In the genomic region with DNA sequence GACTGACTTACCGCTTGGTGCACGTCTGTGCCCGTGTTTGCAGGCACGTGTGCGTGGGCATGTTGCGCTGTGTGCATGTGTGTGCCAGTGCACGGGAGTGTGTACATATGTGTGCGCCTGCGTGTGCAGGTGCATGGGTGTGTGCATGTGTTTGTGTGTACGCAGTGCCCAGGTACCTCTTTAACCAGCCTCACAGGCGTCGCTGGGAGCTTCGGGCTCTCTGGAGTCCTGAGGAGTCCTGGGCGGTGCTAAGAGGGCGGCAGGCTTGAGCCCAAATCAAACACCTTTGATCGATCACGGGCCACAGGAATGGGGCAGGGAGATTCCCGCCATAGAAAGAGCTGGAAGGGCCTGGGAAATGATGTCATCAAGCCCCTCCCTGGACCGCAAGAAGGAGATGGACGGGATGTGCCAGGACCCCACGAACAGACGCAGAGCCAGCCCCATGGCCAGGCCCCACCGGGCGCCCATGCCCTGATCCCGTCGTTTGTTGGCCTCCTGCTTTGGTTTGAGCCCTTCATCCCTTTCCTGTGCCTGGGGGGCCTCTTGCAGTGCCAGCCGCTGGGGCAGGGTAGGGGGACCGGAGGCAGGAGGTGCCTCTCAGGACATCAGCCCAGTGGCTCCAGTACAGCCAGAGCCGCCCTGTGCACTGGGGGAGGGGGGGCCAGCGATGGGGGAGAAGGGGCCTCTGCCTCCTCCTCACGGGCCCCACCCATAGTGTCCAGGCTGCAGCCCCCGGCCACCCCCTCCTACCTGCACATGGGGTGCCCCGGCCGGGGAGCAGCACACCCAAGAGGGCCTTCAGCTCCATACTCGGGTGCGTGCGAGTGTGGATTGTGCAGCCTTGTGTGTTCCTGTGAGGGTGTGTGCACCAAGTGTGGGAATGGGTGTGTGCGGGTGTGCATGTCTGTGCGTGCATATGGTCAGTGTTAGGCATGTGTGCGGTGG, we compare ENCODE assay signal across 18 cellular contexts. TPM values are rescaled to one million over a fixed set of nuclear protein-coding genes. Genes with fewer than 3 reads are reported as not detected.
A peak's percentile ranks its signal among the peaks of the same experiment; 100 is the strongest.
DNase-seq lines count a peak whose midpoint lies in the region; ATAC-seq and TF ChIP-seq lines count a peak whose summit lies in the region.
"Had no signal": no experiment of that assay in that cellular context is flagged by ENCODE, and none has a peak within 500 bp of the region (broad histone marks: within the 10 kb centered on the region; RNA-seq: fewer than 3 reads in every experiment).

No MANE protein-coding gene starts in this region.

- no peak for ATAC-seq in GM23338
- ATAC-seq in lower lobe of right lung: no peak
- no peak for ATAC-seq in HG02610 (IDR thresholded peaks at IDR 0.05; ENCODE audit: unreplicated experiment)

- H3K4me3 ChIP-seq in GM23338 (no peak overlapping the region), Peyer's patch (no peak overlapping the region), lower lobe of right lung (no peak overlapping the region)
- H3K4me3 ChIP-seq: GM23248, MG63 had no signal

- TF ChIP-seq POLR2A in Peyer's patch (IDR thresholded peaks at IDR 0.05): no peak

- no peaks in the 10 kb centered on the region for H3K79me2 ChIP-seq in GM23338 (replicated peaks; ENCODE audit: insufficient read depth)

- DNase-seq in GM23338 (ENCODE audit: low spot score): no peak
- DNase-seq in Peyer's patch: peak in 2 of 3 donors; percentile 23 to 27
- peak; percentile 37 for DNase-seq in lower lobe of right lung
- DNase-seq in posterior vena cava (ENCODE audit: low spot score): peak; percentile 74
- DNase-seq in stimulated activated CD4-positive, alpha-beta T cell treated with anti-CD3 and anti-CD28 coated beads, Interleukin-4, amount 100 ng/mL, for 4 hours: no peak
- no peak for DNase-seq in SKM-1 (lab: John Stamatoyannopoulos, UW; ENCODE audit: unreplicated experiment)
- DNase-seq: CD4-positive, alpha-beta memory T cell; DMS79 treated with DMSO at 0.1 percent for 48 hours; GM23248; HFFc6; MG63; NCI-H1092 treated with DMSO at 0.1 percent for 48 hours; NCI-H1694; NCI-H345; NCI-H526 treated with DMSO at 0.1 percent for 48 hours; NK-92 treated with Interleukin-12 subunit alpha and Interleukin-12 subunit beta, amount 100 ng/mL, for 24 hours had no signal

- no peak overlapping the region for H3K4me2 ChIP-seq in GM23338

- peaks cover 18% of the 10 kb centered on the region for H3K27me3 Mint-ChIP-seq in GM23338 (ENCODE audit: insufficient read depth, low read depth, poor library complexity)

- intact Hi-C loops in lower lobe of right lung (cut with DNase I): no loop called here
- intact Hi-C loops in posterior vena cava (cut with DNase I): no loop called here

- no peaks in the 10 kb centered on the region for H3K9me2 ChIP-seq in GM23338 (ENCODE audit: insufficient read depth)

- H3K36me3 Mint-ChIP-seq in GM23338 (ENCODE audit: low read depth): peaks cover 18% of the 10 kb centered on the region; the same call in 2 of the 3 replicates
- H3K36me3 Mint-ChIP-seq: CD4-positive, alpha-beta memory T cell had no signal

- H3K36me3 ChIP-seq in GM23338 (ENCODE audit: insufficient read depth) (no peaks in the 10 kb centered on the region; the same call in 1 of the 2 replicates), Peyer's patch (no peaks in the 10 kb centered on the region), lower lobe of right lung (no peaks in the 10 kb centered on the region)
- H3K36me3 ChIP-seq: MG63 had no signal

- peaks cover 15% of the 10 kb centered on the region for H3K4me1 Mint-ChIP-seq in GM23338

- no peaks in the 10 kb centered on the region for H3K9me3 ChIP-seq in Peyer's patch
- H3K9me3 ChIP-seq in lower lobe of right lung: no peaks in the 10 kb centered on the region
- H3K9me3 ChIP-seq: MG63 had no signal

- no peak for TF ChIP-seq CTCF in GM23338 (conservative IDR thresholded peaks at IDR 0.05; ENCODE audit: low read depth in 2 of 2)
- no peak for TF ChIP-seq CTCF in Peyer's patch (IDR thresholded peaks at IDR 0.05)
- no peak for TF ChIP-seq CTCF in lower lobe of right lung (IDR thresholded peaks at IDR 0.05)

- H3K4me1 ChIP-seq in GM23338 (ENCODE audit: insufficient read depth) (peaks cover 10% of the 10 kb centered on the region), Peyer's patch (peaks cover 0 to 9% (median 2%) of the 10 kb centered on the region in 4 donors), lower lobe of right lung (peaks cover 5% of the 10 kb centered on the region)

- no peaks in the 10 kb centered on the region for H3K27me3 ChIP-seq in GM23338 (ENCODE audit: insufficient read depth)
- H3K27me3 ChIP-seq in Peyer's patch: peaks cover 0 to 11% of the 10 kb centered on the region in 2 donors
- H3K27me3 ChIP-seq in lower lobe of right lung (ENCODE audit: low read depth): peaks cover 36% of the 10 kb centered on the region
- H3K27me3 ChIP-seq: MG63 had no signal

- H3K9me3 Mint-ChIP-seq in GM23338: no peaks in the 10 kb centered on the region
- H3K9me3 Mint-ChIP-seq: CD4-positive, alpha-beta memory T cell had no signal

- H4K20me1 ChIP-seq in GM23338 (replicated peaks; ENCODE audit: insufficient read depth): no peaks in the 10 kb centered on the region

- peak overlapping the region; percentile 56 for H3K27ac Mint-ChIP-seq in GM23338
- H3K27ac Mint-ChIP-seq: B cell; CD4-positive, alpha-beta memory T cell; HFFc6 had no signal

- H3K27ac ChIP-seq in GM23338 (ENCODE audit: low read depth): no peak overlapping the region
- H3K27ac ChIP-seq in Peyer's patch: no peak overlapping the region
- H3K27ac ChIP-seq in lower lobe of right lung: no peak overlapping the region
- H3K27ac ChIP-seq: GM23248 had no signal

- no peak overlapping the region; the same call in 2 of the 3 replicates for H3K4me3 Mint-ChIP-seq in GM23338
- H3K4me3 Mint-ChIP-seq: B cell; CD4-positive, alpha-beta memory T cell; HFFc6 had no signal

- H2AFZ ChIP-seq in GM23338: no peak overlapping the region
- H2AFZ ChIP-seq: GM23248 had no signal

- no peaks in the 10 kb centered on the region for H3F3A ChIP-seq in GM23338 (replicated peaks; ENCODE audit: low read depth)

TF ChIP-seq in GM23338, 12 proteins besides CTCF, POLR2A, EP300 and RAD21 (continues in another document):
- TF ChIP-seq STAT1 (IDR thresholded peaks at IDR 0.05; ENCODE audit: unreplicated experiment) (no peak), ZNF331 (CRISPR knock-in tag; IDR thresholded peaks at IDR 0.05; ENCODE audit: low read depth) (no peak), EZH2 (IDR thresholded peaks at IDR 0.05; ENCODE audit: low read depth, unreplicated experiment) (no peak), EZH2phosphoT487 (IDR thresholded peaks at IDR 0.05; ENCODE audit: unreplicated experiment) (no peak), JUNB (IDR thresholded peaks at IDR 0.05; ENCODE audit: unreplicated experiment) (no peak), ZNF114 (CRISPR knock-in tag; IDR thresholded peaks at IDR 0.05) (no peak)
- TF ChIP-seq, protein P1, sequence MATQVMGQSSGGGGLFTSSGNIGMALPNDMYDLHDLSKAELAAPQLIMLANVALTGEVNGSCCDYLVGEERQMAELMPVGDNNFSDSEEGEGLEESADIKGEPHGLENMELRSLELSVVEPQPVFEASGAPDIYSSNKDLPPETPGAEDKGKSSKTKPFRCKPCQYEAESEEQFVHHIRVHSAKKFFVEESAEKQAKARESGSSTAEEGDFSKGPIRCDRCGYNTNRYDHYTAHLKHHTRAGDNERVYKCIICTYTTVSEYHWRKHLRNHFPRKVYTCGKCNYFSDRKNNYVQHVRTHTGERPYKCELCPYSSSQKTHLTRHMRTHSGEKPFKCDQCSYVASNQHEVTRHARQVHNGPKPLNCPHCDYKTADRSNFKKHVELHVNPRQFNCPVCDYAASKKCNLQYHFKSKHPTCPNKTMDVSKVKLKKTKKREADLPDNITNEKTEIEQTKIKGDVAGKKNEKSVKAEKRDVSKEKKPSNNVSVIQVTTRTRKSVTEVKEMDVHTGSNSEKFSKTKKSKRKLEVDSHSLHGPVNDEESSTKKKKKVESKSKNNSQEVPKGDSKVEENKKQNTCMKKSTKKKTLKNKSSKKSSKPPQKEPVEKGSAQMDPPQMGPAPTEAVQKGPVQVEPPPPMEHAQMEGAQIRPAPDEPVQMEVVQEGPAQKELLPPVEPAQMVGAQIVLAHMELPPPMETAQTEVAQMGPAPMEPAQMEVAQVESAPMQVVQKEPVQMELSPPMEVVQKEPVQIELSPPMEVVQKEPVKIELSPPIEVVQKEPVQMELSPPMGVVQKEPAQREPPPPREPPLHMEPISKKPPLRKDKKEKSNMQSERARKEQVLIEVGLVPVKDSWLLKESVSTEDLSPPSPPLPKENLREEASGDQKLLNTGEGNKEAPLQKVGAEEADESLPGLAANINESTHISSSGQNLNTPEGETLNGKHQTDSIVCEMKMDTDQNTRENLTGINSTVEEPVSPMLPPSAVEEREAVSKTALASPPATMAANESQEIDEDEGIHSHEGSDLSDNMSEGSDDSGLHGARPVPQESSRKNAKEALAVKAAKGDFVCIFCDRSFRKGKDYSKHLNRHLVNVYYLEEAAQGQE (IDR thresholded peaks at IDR 0.05; ENCODE audit: unreplicated experiment): no peak

RNA-seq across cellular contexts. Expression of a gene that starts 5.8 kb away (rescaled TPM):
- 8.2 and 16.0 TPM in 2 replicates for total RNA-seq in GM23338 (2014; rRNA removed; shearing (Covaris generic))
- 1.8 and 1.9 TPM in 2 replicates for polyA plus RNA-seq in GM23338 (2016; fragmentation: Nextera tagmentation; extraction: Ambion mirVana)
- 1 to 10 TPM in 1 of 4 donors, under 1 TPM in 1, not detected in 2; 0.27 to 1.7 TPM for total RNA-seq in Peyer's patch
- 10.3 TPM for total RNA-seq in lower lobe of right lung
- under 1 TPM; 0.33 to 0.37 TPM for total RNA-seq in posterior vena cava

Comparison
In these comparisons a context has a peak if more than half of its experiments do, and no peak if none do; other contexts are left out.
1. DNase-seq: peak in Peyer's patch (2 of 3), lower lobe of right lung (single experiment) and posterior vena cava (single experiment); none in GM23338 (single experiment), stimulated activated CD4-positive, alpha-beta T cell treated with anti-CD3 and anti-CD28 coated beads, Interleukin-4, amount 100 ng/mL, for 4 hours (0 of 2) and SKM-1 (single experiment).